29 cellular contexts compared by ENCODE assay signal in genomic region chr2:99875627-99876026, GRCh38.
"Had no signal": no experiment of that assay in that cellular context is flagged by ENCODE, and none has a peak within 500 bp of the region (broad histone marks: within the 10 kb centered on the region; RNA-seq: fewer than 3 reads in every experiment).

No MANE protein-coding gene starts in this region.

- H3K36me3 Mint-ChIP-seq: activated naive CD8-positive, alpha-beta T cell treated with anti-CD3 and anti-CD28 coated beads for 36 hours had no signal

- H3K9me3 Mint-ChIP-seq: activated CD4-positive, alpha-beta T cell treated with anti-CD3 and anti-CD28 coated beads, Interleukin-2, amount 10 ng/mL, durations not matched to agents 24 days and 14 days; activated CD8-positive, alpha-beta T cell treated with anti-CD3 and anti-CD28 coated beads for 36 hours; activated naive CD8-positive, alpha-beta T cell treated with anti-CD3 and anti-CD28 coated beads for 36 hours; activated T-cell treated with anti-CD3 and anti-CD28 coated beads, Interleukin-2, amount 50 U/mL, for 72 hours; activated T-helper 17 cell treated with anti-CD3 and anti-CD28 coated beads, Interleukin-2, amount 50 U/mL, for 72 hours had no signal

- H3K27me3 ChIP-seq: cardiac muscle cell had no signal

- H3K27ac Mint-ChIP-seq: activated CD4-positive, alpha-beta T cell treated with anti-CD3 and anti-CD28 coated beads, Interleukin-2, amount 10 ng/mL, durations not matched to agents 24 days and 14 days; activated CD8-positive, alpha-beta T cell treated with anti-CD3 and anti-CD28 coated beads for 36 hours; activated naive CD8-positive, alpha-beta T cell treated with anti-CD3 and anti-CD28 coated beads for 36 hours; activated T-cell treated with anti-CD3 and anti-CD28 coated beads, Interleukin-2, amount 50 U/mL, for 72 hours; activated T-helper 17 cell treated with anti-CD3 and anti-CD28 coated beads, Interleukin-2, amount 50 U/mL, for 72 hours had no signal

- H3K36me3 ChIP-seq: cardiac muscle cell, WERI-Rb-1 had no signal

- DNase-seq: activated CD4-positive, alpha-beta T cell treated with anti-CD3 and anti-CD28 coated beads, Interleukin-2, amount 10 ng/mL, durations not matched to agents 24 days and 14 days; activated CD4-positive, alpha-beta T cell treated with anti-CD3 and anti-CD28 coated beads, Interleukin-2, amount 50 U/mL, for 4 hours; activated CD8-positive, alpha-beta T cell treated with anti-CD3 and anti-CD28 coated beads for 36 hours; activated effector memory CD4-positive, alpha-beta T cell treated with anti-CD3 and anti-CD28 coated beads, Interleukin-2, amount 50 U/mL, for 16 hours; activated naive CD4-positive, alpha-beta T cell; activated naive CD4-positive, alpha-beta T cell treated with anti-CD3 and anti-CD28 coated beads, Interleukin-2, amount 50 U/mL, for 16 hours; activated naive CD8-positive, alpha-beta T cell treated with anti-CD3 and anti-CD28 coated beads for 36 hours; activated T-cell treated with anti-CD3 and anti-CD28 coated beads, Interleukin-2, amount 50 U/mL, for 1 hour; activated T-cell treated with anti-CD3 and anti-CD28 coated beads, Interleukin-2, amount 50 U/mL, for 72 hours; amniotic stem cell; aorta; Karpas-422; NCI-H1048; NCI-H1105 treated with DMSO at 0.1 percent for 48 hours; NCI-H1436; NCI-H2029; NCI-H345; NCI-H524 treated with DMSO at 0.1 percent for 48 hours; PC-3; SW 1271; T-helper 1 cell; T-helper 2 cell; T-helper 9 cell; WERI-Rb-1 had no signal

- H3K4me1 Mint-ChIP-seq: activated CD4-positive, alpha-beta T cell treated with anti-CD3 and anti-CD28 coated beads, Interleukin-2, amount 10 ng/mL, durations not matched to agents 24 days and 14 days; activated naive CD8-positive, alpha-beta T cell treated with anti-CD3 and anti-CD28 coated beads for 36 hours; activated T-helper 17 cell treated with anti-CD3 and anti-CD28 coated beads, Interleukin-2, amount 50 U/mL, for 72 hours had no signal

- H3K27ac ChIP-seq: cardiac muscle cell, RWPE1, WERI-Rb-1 had no signal

- H3K4me3 Mint-ChIP-seq: activated CD4-positive, alpha-beta T cell treated with anti-CD3 and anti-CD28 coated beads, Interleukin-2, amount 10 ng/mL, durations not matched to agents 24 days and 14 days; activated CD8-positive, alpha-beta T cell treated with anti-CD3 and anti-CD28 coated beads for 36 hours; activated naive CD8-positive, alpha-beta T cell treated with anti-CD3 and anti-CD28 coated beads for 36 hours; activated T-cell treated with anti-CD3 and anti-CD28 coated beads, Interleukin-2, amount 50 U/mL, for 72 hours; activated T-helper 17 cell treated with anti-CD3 and anti-CD28 coated beads, Interleukin-2, amount 50 U/mL, for 72 hours had no signal

- H3K4me3 ChIP-seq: cardiac muscle cell, K562 had no signal

- H3K27me3 Mint-ChIP-seq: activated CD4-positive, alpha-beta T cell treated with anti-CD3 and anti-CD28 coated beads, Interleukin-2, amount 10 ng/mL, durations not matched to agents 24 days and 14 days; activated CD8-positive, alpha-beta T cell treated with anti-CD3 and anti-CD28 coated beads for 36 hours; activated naive CD8-positive, alpha-beta T cell treated with anti-CD3 and anti-CD28 coated beads for 36 hours; activated T-helper 17 cell treated with anti-CD3 and anti-CD28 coated beads, Interleukin-2, amount 50 U/mL, for 72 hours had no signal

- ATAC-seq: activated CD8-positive, alpha-beta T cell treated with anti-CD3 and anti-CD28 coated beads for 36 hours; activated T-cell treated with anti-CD3 and anti-CD28 coated beads, Interleukin-2, amount 50 U/mL, for 72 hours; activated T-helper 17 cell treated with anti-CD3 and anti-CD28 coated beads, Interleukin-2, amount 50 U/mL, for 72 hours; K562; PC-3; Right ventricle myocardium inferior had no signal
